8 cellular contexts compared by ENCODE assay signal in genomic region chr6:5084787-5085637, GRCh38. TPM values are rescaled to one million over a fixed set of nuclear protein-coding genes. Genes with fewer than 3 reads are reported as not detected.
A peak's percentile ranks its signal among the peaks of the same experiment; 100 is the strongest.
DNase-seq lines count a peak whose midpoint lies in the region; ATAC-seq and TF ChIP-seq lines count a peak whose summit lies in the region.

TSS of gene PPP1R3G (plus strand) at chr6:5085341. CDS start at chr6:5085486, 145 bp downstream.

- H3K36me3 ChIP-seq in PC-3 (ENCODE audit: low read depth, low read length), result no peaks in the 10 kb centered on the region
- H3K36me3 ChIP-seq in thyroid gland, result no peaks in the 10 kb centered on the region

- POLR2A ChIA-PET in PC-3 (lab: Charles Lee; ENCODE audit: unreplicated experiment), result no interaction called here

- no peak within 1 kb of the TSS for H3K27ac ChIP-seq in PC-3 (ENCODE audit: low read length)
- H3K27ac ChIP-seq in thyroid gland, result peak within 1 kb of the TSS in 2 of 3 donors; percentile 42 to 65

- H3K27me3 Mint-ChIP-seq in activated T-cell treated with anti-CD3 and anti-CD28 coated beads, Interleukin-2, amount 50 U/mL, for 24 hours, result peaks cover 65% of the 10 kb centered on the region

- H3K27me3 ChIP-seq in PC-3 (ENCODE audit: low read length) (no peaks in the 10 kb centered on the region), thyroid gland (no peaks in the 10 kb centered on the region)

- peak; percentile 32 for DNase-seq in activated T-cell treated with anti-CD3 and anti-CD28 coated beads, Interleukin-2, amount 50 U/mL, for 24 hours
- DNase-seq in activated T-cell treated with anti-CD3 and anti-CD28 coated beads for 4 hours, result no peak
- peak; percentile 53 for DNase-seq in PC-3
- peak; percentile 79 for DNase-seq in dermis blood vessel endothelial cell
- DNase-seq in lung microvascular endothelial cell (ENCODE audit: low read depth in 2 of 2), result peak; percentile 58 to 81
- peak; percentile 33 to 44 for DNase-seq in thyroid gland
- no peak for DNase-seq in GM19240 (ENCODE audit: insufficient read length, low spot score)

- peak; percentile 57 for ATAC-seq in HG02885 (IDR thresholded peaks at IDR 0.05; ENCODE audit: poor library complexity, unreplicated experiment)
- ATAC-seq in PC-3, result peak; percentile 40

- peaks cover 35% of the 10 kb centered on the region for H3K4me1 ChIP-seq in PC-3 (ENCODE audit: insufficient read depth, low read length)
- H3K4me1 ChIP-seq in thyroid gland, result peaks cover 8 to 14% of the 10 kb centered on the region in 2 donors

- H3K9ac ChIP-seq in PC-3 (ENCODE audit: low read length), result peak within 1 kb of the TSS; percentile 44

- H3K27ac Mint-ChIP-seq in activated T-cell treated with anti-CD3 and anti-CD28 coated beads, Interleukin-2, amount 50 U/mL, for 24 hours, result no peak within 1 kb of the TSS

- peaks cover 9% of the 10 kb centered on the region for H3K4me1 Mint-ChIP-seq in activated T-cell treated with anti-CD3 and anti-CD28 coated beads, Interleukin-2, amount 50 U/mL, for 24 hours (ENCODE audit: low read depth)

- H3K36me3 Mint-ChIP-seq in activated T-cell treated with anti-CD3 and anti-CD28 coated beads, Interleukin-2, amount 50 U/mL, for 24 hours (ENCODE audit: low read depth), result no peaks in the 10 kb centered on the region

- no peak for TF ChIP-seq POLR2A in thyroid gland (IDR thresholded peaks at IDR 0.05)

- peak within 1 kb of the TSS; percentile 98 for H2AFZ ChIP-seq in PC-3 (ENCODE audit: low read length)

- peak within 1 kb of the TSS; percentile 70 for H3K4me3 Mint-ChIP-seq in activated T-cell treated with anti-CD3 and anti-CD28 coated beads, Interleukin-2, amount 50 U/mL, for 24 hours

- no peaks in the 10 kb centered on the region for H3K9me2 ChIP-seq in PC-3 (replicated peaks; ENCODE audit: low read length)

- H3K9me3 ChIP-seq in PC-3 (ENCODE audit: low read length), result no peaks in the 10 kb centered on the region
- no peaks in the 10 kb centered on the region for H3K9me3 ChIP-seq in thyroid gland

- 0% methylated on average over 11 to 13 of the region's 81 CpGs for WGBS in thyroid gland, 2 donors

- no peaks in the 10 kb centered on the region for H3K79me2 ChIP-seq in PC-3 (ENCODE audit: low read length)

- no peaks in the 10 kb centered on the region for H4K20me1 ChIP-seq in PC-3 (ENCODE audit: low read length)

- CTCF ChIA-PET in PC-3 (lab: Charles Lee), result no interaction called here

- peak within 1 kb of the TSS; percentile 95 for H3K4me2 ChIP-seq in PC-3 (ENCODE audit: low read length)

- H3K4me3 ChIP-seq in PC-3 (ENCODE audit: low read length) (peak within 1 kb of the TSS; percentile 78), thyroid gland (replicated peaks in 1 of 3) (peak within 1 kb of the TSS; percentile 42 to 64 (median 58))

- TF ChIP-seq CTCF in PC-3 (conservative IDR thresholded peaks at IDR 0.05; ENCODE audit: low read depth, low read length) (no peak), thyroid gland (IDR thresholded peaks at IDR 0.05) (peak in 1 of 6 experiments; percentile 4)

- TSS peak; percentile 56 for BruUV-seq in PC-3 (replicated peaks; lab: Mats Ljungman, UMichigan)

- H3F3A ChIP-seq in PC-3 (ENCODE audit: low read length, unreplicated experiment), result no peaks in the 10 kb centered on the region

- H3K9me3 Mint-ChIP-seq in activated T-cell treated with anti-CD3 and anti-CD28 coated beads, Interleukin-2, amount 50 U/mL, for 24 hours, result no peaks in the 10 kb centered on the region

- intact Hi-C loops in PC-3 (cut with micrococcal nuclease) (no loop called here), thyroid gland (cut with DNase I) (no loop called here)

RNA-seq across cellular contexts. Expression of gene PPP1R3G, which starts in this region (rescaled TPM):
- total RNA-seq in PC-3 (2014; rRNA removed), result 2.8 and 3.2 TPM in 2 replicates
- 0.74 and 0.85 TPM in 2 replicates for total RNA-seq in dermis blood vessel endothelial cell
- 0.65 and 1.6 TPM in 2 replicates for total RNA-seq in lung microvascular endothelial cell
- 1 to 10 TPM in 1 of 4 donors, under 1 TPM in 3; 0.78 to 1.6 (median 0.91) TPM for total RNA-seq in thyroid gland

Comparison
In these comparisons a context has a peak if more than half of its experiments do, and no peak if none do; other contexts are left out.
1. DNase-seq: peak in activated T-cell treated with anti-CD3 and anti-CD28 coated beads, Interleukin-2, amount 50 U/mL, for 24 hours (single experiment), PC-3 (single experiment), lung microvascular endothelial cell (2 of 2) and thyroid gland (2 of 2); none in activated T-cell treated with anti-CD3 and anti-CD28 coated beads for 4 hours (single experiment) and GM19240 (single experiment).
2. Peak in DNase-seq in dermis blood vessel endothelial cell; RNA of the gene not detected or under 1 TPM.